16 cellular contexts compared by ENCODE assay signal in the genomic region with DNA sequence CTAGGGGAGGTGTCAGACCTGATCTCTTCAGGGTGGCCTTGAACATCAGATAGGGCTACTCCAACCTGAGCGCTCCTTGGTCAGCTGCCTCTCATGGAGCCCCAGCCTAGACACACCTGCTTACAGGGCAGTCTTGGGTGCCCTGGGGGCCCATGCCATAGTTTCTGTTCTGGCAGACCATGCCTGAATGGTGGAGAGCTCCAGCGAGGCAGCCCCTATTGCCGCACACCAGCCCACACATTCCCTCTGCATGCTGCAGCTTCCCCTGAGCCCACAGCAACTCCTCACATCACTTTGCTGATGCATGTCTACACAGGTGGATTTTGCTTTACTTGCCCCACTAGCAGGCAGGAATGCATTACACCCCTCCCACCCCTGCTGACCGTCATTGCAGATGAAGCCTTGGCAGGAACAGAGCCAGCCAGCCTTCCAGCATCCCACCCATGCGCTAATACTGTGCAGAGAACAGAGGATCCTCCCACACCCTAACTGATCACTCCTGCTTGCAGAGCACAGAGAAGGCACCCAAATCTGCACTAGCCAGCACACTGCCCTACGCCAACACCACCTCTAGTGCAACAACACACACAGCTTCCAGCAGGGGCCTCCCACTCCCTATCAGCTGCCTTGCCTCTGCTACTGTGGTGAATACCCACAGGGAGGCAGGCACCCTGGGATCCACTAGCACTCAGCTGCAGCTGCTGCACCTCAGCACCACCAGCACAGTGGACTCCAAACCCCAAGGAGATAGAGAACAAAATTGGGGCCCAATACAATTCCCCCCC. TPM values are rescaled to one million over a fixed set of nuclear protein-coding genes. Genes with fewer than 3 reads are reported as not detected.
DNase-seq lines count a peak whose midpoint lies in the region; ATAC-seq and TF ChIP-seq lines count a peak whose summit lies in the region.
"Had no signal": no experiment of that assay in that cellular context is flagged by ENCODE, and none has a peak within 500 bp of the region (broad histone marks: within the 10 kb centered on the region; RNA-seq: fewer than 3 reads in every experiment).

No MANE protein-coding gene starts in this region.

- CTCF ChIA-PET in GM10248 (lab: Yijun Ruan, JAX), result interaction anchor here (1.2 to 2.2 kb wide), 4 partner anchors 10 to 217 kb away, joined by 3 to 6 read pairs (median 4); no protein-coding TSS in a partner anchor

- no peaks in the 10 kb centered on the region for H3K36me3 Mint-ChIP-seq in progenitor cell of endocrine pancreas (ENCODE audit: insufficient read depth)
- H3K36me3 Mint-ChIP-seq: stimulated activated naive B cell treated with anti-CD40 and anti-IgM and Interleukin-4, amounts not matched to agents 10 μg/mL and 1 μg/mL and 100 μg/mL, for 72 hours had no signal

- peaks cover 3% of the 10 kb centered on the region for H3K4me1 Mint-ChIP-seq in progenitor cell of endocrine pancreas (ENCODE audit: low read depth)
- H3K4me1 Mint-ChIP-seq: stimulated activated naive B cell treated with anti-CD40 and anti-IgM and Interleukin-4, amounts not matched to agents 10 μg/mL and 1 μg/mL and 100 μg/mL, for 72 hours had no signal

- ATAC-seq in GM18858 (IDR thresholded peaks at IDR 0.05; ENCODE audit: unreplicated experiment) (no peak), HG03354 (IDR thresholded peaks at IDR 0.05; ENCODE audit: poor library complexity, severe bottlenecking, unreplicated experiment) (no peak)
- ATAC-seq: stimulated activated naive B cell treated with anti-CD40 and anti-IgM and Interleukin-4, amounts not matched to agents 10 μg/mL and 1 μg/mL and 100 μg/mL, for 72 hours had no signal

- H3K9me3 Mint-ChIP-seq in progenitor cell of endocrine pancreas (ENCODE audit: low read depth), result peaks cover 4% of the 10 kb centered on the region

- H3K4me3 Mint-ChIP-seq in progenitor cell of endocrine pancreas (ENCODE audit: low read depth), result no peak overlapping the region
- H3K4me3 Mint-ChIP-seq: stimulated activated naive B cell treated with anti-CD40 and anti-IgM and Interleukin-4, amounts not matched to agents 10 μg/mL and 1 μg/mL and 100 μg/mL, for 72 hours had no signal

- no peak overlapping the region for H3K27ac Mint-ChIP-seq in progenitor cell of endocrine pancreas
- H3K27ac Mint-ChIP-seq: stimulated activated naive B cell treated with anti-CD40 and anti-IgM and Interleukin-4, amounts not matched to agents 10 μg/mL and 1 μg/mL and 100 μg/mL, for 72 hours had no signal

- POLR2A ChIA-PET in GM10248 (lab: Yijun Ruan, JAX), result no interaction called here

- TF ChIP-seq CTCF in GM10248 (IDR thresholded peaks at IDR 0.05; ENCODE audit: control extremely low read depth, extremely low read depth, low read depth, missing control alignments) (peak; percentile 9), progenitor cell of endocrine pancreas (IDR thresholded peaks at IDR 0.05; ENCODE audit: unreplicated experiment) (peak; percentile 45)

- H3K27me3 Mint-ChIP-seq in progenitor cell of endocrine pancreas, result peaks cover 3% of the 10 kb centered on the region
- H3K27me3 Mint-ChIP-seq: stimulated activated naive B cell treated with anti-CD40 and anti-IgM and Interleukin-4, amounts not matched to agents 10 μg/mL and 1 μg/mL and 100 μg/mL, for 72 hours had no signal

- no peak for DNase-seq in GM10248 (ENCODE audit: extremely low spot score)
- DNase-seq in HuH-7 (ENCODE audit: low spot score), result peak; percentile 18
- peak; percentile 82 for DNase-seq in globus pallidus (ENCODE audit: low spot score)
- no peak for DNase-seq in progenitor cell of endocrine pancreas (ENCODE audit: low spot score, unreplicated experiment)
- DNase-seq in stimulated activated CD8-positive, alpha-beta memory T cell treated with anti-CD3 and anti-CD28 coated beads, Interleukin-4, amount 100 ng/mL, for 48 hours, result no peak
- DNase-seq in NCI-H128 (lab: John Stamatoyannopoulos, UW; ENCODE audit: unreplicated experiment), result no peak
- DNase-seq: adrenal gland; dermis blood vessel endothelial cell; NCI-H1694 treated with DMSO at 0.1 percent for 48 hours; NK-92 treated with Interleukin-12 subunit alpha and Interleukin-12 subunit beta, amount 100 ng/mL, for 24 hours; SHP77 treated with DMSO at 0.1 percent for 48 hours; stimulated activated naive B cell treated with anti-CD40 and anti-IgM and Interleukin-4, amounts not matched to agents 10 μg/mL and 1 μg/mL and 100 μg/mL, for 72 hours had no signal

RNA-seq across cellular contexts. Expression of a gene that starts 43.0 kb away (rescaled TPM):
- 0.98 and 1.4 TPM in 2 replicates for total RNA-seq in progenitor cell of endocrine pancreas
- total RNA-seq: dermis blood vessel endothelial cell, fibroblast of lung, mononuclear cell had no signal

Comparison
In these comparisons a context has a peak if more than half of its experiments do, and no peak if none do; other contexts are left out.
1. DNase-seq: peak in HuH-7 (single experiment) and globus pallidus (single experiment); none in GM10248 (single experiment), progenitor cell of endocrine pancreas (single experiment), stimulated activated CD8-positive, alpha-beta memory T cell treated with anti-CD3 and anti-CD28 coated beads, Interleukin-4, amount 100 ng/mL, for 48 hours (single experiment) and NCI-H128 (single experiment).